In the genomic region with DNA sequence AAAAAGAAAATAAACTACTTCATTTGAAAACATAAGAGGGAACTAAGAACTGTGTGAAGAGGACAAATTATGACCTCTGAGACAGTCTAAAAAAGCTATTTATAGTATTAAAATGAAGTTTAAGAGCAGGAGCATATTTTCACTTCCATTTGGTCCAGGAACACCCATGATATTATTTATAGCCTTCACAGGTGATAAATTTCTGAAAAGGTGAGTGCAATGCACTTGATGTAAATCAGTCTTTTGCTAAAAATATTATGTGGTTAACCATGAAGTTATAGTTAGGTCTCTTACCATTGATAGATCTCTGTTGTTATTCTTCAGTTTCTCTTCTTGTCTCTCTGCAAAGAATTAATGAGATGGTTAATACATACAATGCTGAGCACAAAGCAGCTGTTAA, we compare ENCODE assay signal across 13 cellular contexts. TPM values are rescaled to one million over a fixed set of nuclear protein-coding genes. Genes with fewer than 3 reads are reported as not detected.
DNase-seq lines count a peak whose midpoint lies in the region; ATAC-seq, FAIRE-seq and TF ChIP-seq lines count a peak whose summit lies in the region.
"Had no signal": no experiment of that assay in that cellular context is flagged by ENCODE, and none has a peak within 500 bp of the region (broad histone marks: within the 10 kb centered on the region; RNA-seq: fewer than 3 reads in every experiment).

No MANE protein-coding gene starts in this region.

- CTCF ChIA-PET in OCI-LY7 (lab: Charles Lee; ENCODE audit: unreplicated experiment) = interaction anchor here (0.5 kb wide), 1 partner anchor 1182 kb away, joined by 3 read pairs; no protein-coding TSS in a partner anchor

- H3K4me3 ChIP-seq in OCI-LY7 (ENCODE audit: low read depth, low read length, poor library complexity, severe bottlenecking) = no peak overlapping the region

- no peak overlapping the region for H3K27ac ChIP-seq in OCI-LY7 (ENCODE audit: low read depth, low read length, poor library complexity, severe bottlenecking)

- H3K4me1 ChIP-seq in OCI-LY7 (ENCODE audit: insufficient read depth, low read length, poor library complexity, severe bottlenecking) = peaks cover 14% of the 10 kb centered on the region

- no peaks in the 10 kb centered on the region for H3K79me2 ChIP-seq in OCI-LY7 (ENCODE audit: insufficient read depth, low read depth, low read length)

- intact Hi-C loops in OCI-LY7 (cut with micrococcal nuclease; ENCODE audit: unreplicated experiment) = loop anchor here (2.0 kb wide), 1 partner anchor 15 kb away; no protein-coding TSS in a partner anchor

- BruUV-seq in OCI-LY7 (replicated peaks; lab: Mats Ljungman, UMichigan) = no TSS peak

- no peaks in the 10 kb centered on the region for H3K9me3 ChIP-seq in OCI-LY7 (ENCODE audit: low read length)

- POLR2A ChIA-PET in OCI-LY7 (lab: Charles Lee) = interaction anchor here (0.6 to 2.0 kb wide), 4 partner anchors 15 to 93 kb away, joined by 3 to 12 read pairs (median 5); partner anchors contain the start of gene TMCO1

- H3K9me2 ChIP-seq in OCI-LY7 (ENCODE audit: insufficient read depth, low read length) = no peaks in the 10 kb centered on the region

- in situ Hi-C loops in KBM-7 (cut with MboI; ENCODE audit: low pct_unique_long_range_greater_than_20kb, low sequenced_read_pairs) = no loop called here

- no peaks in the 10 kb centered on the region for H4K20me1 ChIP-seq in OCI-LY7 (ENCODE audit: insufficient read depth, low read length)

- peak; percentile 49 for DNase-seq in OCI-LY7 (ENCODE audit: low spot score)
- no peak for DNase-seq in NCI-H524 treated with DMSO at 0.1 percent for 48 hours (lab: John Stamatoyannopoulos, UW)
- no peak for DNase-seq in KBM-7
- no peak for DNase-seq in HTR-8/SVneo (ENCODE audit: insufficient read length, low spot score)
- no peak for DNase-seq in ecto neural progenitor cell (ENCODE audit: low spot score)
- DNase-seq: activated CD4-positive, alpha-beta T cell treated with anti-CD3 and anti-CD28 coated beads for 1 hour; caudate nucleus; CD4-positive, CD25-positive, alpha-beta regulatory T cell; IMR-90 had no signal

- TF ChIP-seq CTCF in OCI-LY7 (conservative IDR thresholded peaks at IDR 0.05; ENCODE audit: low read length) = no peak

- no peak for FAIRE-seq in HTR-8/SVneo (lab: Jason Lieb, UNC)
- FAIRE-seq: GM12892 had no signal

- no peak overlapping the region for H3K4me2 ChIP-seq in OCI-LY7 (ENCODE audit: low read length)

- H2AFZ ChIP-seq in OCI-LY7 (ENCODE audit: low read length) = no peak overlapping the region

- ATAC-seq in GM18520 (IDR thresholded peaks at IDR 0.05; ENCODE audit: unreplicated experiment) (peak; percentile 86), GM21515 (IDR thresholded peaks at IDR 0.05; ENCODE audit: unreplicated experiment) (peak; percentile 92), HG03045 (IDR thresholded peaks at IDR 0.05; ENCODE audit: unreplicated experiment) (peak; percentile 89)

- peaks cover 68% of the 10 kb centered on the region for H3K36me3 ChIP-seq in OCI-LY7 (ENCODE audit: insufficient read depth, low read length)

RNA-seq across cellular contexts. Expression of gene TMCO1, which starts 14.7 kb away (rescaled TPM):
- 22.9 and 23.7 TPM in 2 replicates for total RNA-seq in OCI-LY7 (2014; rRNA removed; shearing (Covaris generic))
- total RNA-seq in OCI-LY7 (2022) = 44.5 and 49.5 TPM in 2 replicates

RNA-seq across cellular contexts. Expression of gene ALDH9A1, which starts 55.6 kb away (rescaled TPM):
- total RNA-seq in OCI-LY7 (2014; rRNA removed; shearing (Covaris generic)) = 22.5 and 36.0 TPM in 2 replicates
- total RNA-seq in OCI-LY7 (2022) = 27.7 and 32.1 TPM in 2 replicates
